In the genomic region with DNA sequence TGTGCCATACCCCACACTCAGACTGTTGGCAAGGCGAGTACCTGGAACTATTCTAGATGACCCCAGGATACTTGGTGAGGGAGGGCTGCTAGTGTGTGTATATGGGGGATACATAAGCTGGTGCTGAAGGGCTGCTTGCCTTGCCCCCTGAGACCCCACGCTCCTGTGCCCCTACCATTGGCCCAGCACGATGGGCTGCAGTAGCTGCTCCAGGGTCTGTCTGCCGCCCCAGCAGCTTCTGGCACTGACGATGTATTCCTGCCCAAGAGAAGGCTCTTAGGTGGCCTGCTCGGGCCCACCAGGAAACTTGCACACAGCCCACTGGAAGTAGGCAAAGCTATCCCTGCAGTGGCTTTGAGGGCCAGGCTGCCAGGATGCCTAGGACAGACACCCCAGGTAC, we compare ENCODE assay signal across 10 cellular contexts. TPM values are rescaled to one million over a fixed set of nuclear protein-coding genes. Genes with fewer than 3 reads are reported as not detected.
DNase-seq lines count a peak whose midpoint lies in the region; ATAC-seq, FAIRE-seq and TF ChIP-seq lines count a peak whose summit lies in the region.
"Not testable (repeated sequence)": the region's sequence is repeated elsewhere in the genome, so short reads cannot be mapped to it uniquely, and the experiment has no call there.
"Had no signal": no experiment of that assay in that cellular context is flagged by ENCODE, and none has a peak within 500 bp of the region (broad histone marks: within the 10 kb centered on the region; RNA-seq: fewer than 3 reads in every experiment).

No MANE protein-coding gene starts in this region.

- H3K4me1 ChIP-seq in PC-9 (replicated peaks; ENCODE audit: insufficient read depth); left ventricle myocardium inferior; kidney (ENCODE audit: control insufficient read depth in 1 of 2, insufficient read depth in 1 of 2, low read depth in 1 of 2, low read length in 2 of 2); upper lobe of right lung: not testable (repeated sequence)

- not testable (repeated sequence) for H3K27ac ChIP-seq in PC-9; left ventricle myocardium inferior (replicated peaks); kidney (ENCODE audit: low read depth in 2 of 2, low read length in 2 of 2); upper lobe of right lung

- CTCF ChIA-PET in PC-9 (lab: Charles Lee) = not testable (repeated sequence)

- POLR2A ChIA-PET in PC-9 (lab: Charles Lee; ENCODE audit: unreplicated experiment) = not testable (repeated sequence)

- H3K79me2 ChIP-seq in PC-9 (ENCODE audit: low read depth) = not testable (repeated sequence)

- BruUV-seq in PC-9 (replicated peaks; lab: Mats Ljungman, UMichigan) = TSS peak; percentile 14

- H3K9me3 ChIP-seq in PC-9 (ENCODE audit: insufficient read depth, low read depth); left ventricle myocardium inferior (replicated peaks); kidney (ENCODE audit: control insufficient read depth in 1 of 2, low read length in 2 of 2); upper lobe of right lung: not testable (repeated sequence)

- H3K36me3 ChIP-seq in PC-9 (ENCODE audit: low read depth); left ventricle myocardium inferior; kidney (ENCODE audit: control insufficient read depth in 1 of 2, insufficient read depth in 2 of 2, low read length in 2 of 2); upper lobe of right lung: not testable (repeated sequence)

- not testable (repeated sequence) for FAIRE-seq in kidney (lab: Jason Lieb, UNC)

- H4K20me1 ChIP-seq in PC-9 (ENCODE audit: insufficient read depth) = not testable (repeated sequence)

- H3F3A ChIP-seq in PC-9 (ENCODE audit: insufficient read depth, low read depth) = not testable (repeated sequence)

- not testable (repeated sequence) for H3K4me2 ChIP-seq in PC-9

- not testable (repeated sequence) for ATAC-seq in upper lobe of right lung

- H3K9me2 ChIP-seq in PC-9 (ENCODE audit: insufficient read depth) = not testable (repeated sequence)

- H3K27me3 ChIP-seq in PC-9 (ENCODE audit: insufficient read depth, low read depth); left ventricle myocardium inferior (ENCODE audit: low read depth); upper lobe of right lung: not testable (repeated sequence)

- not testable (repeated sequence) for DNase-seq in PC-9, left ventricle myocardium inferior
- peak; percentile 10 for DNase-seq in ecto neural progenitor cell (ENCODE audit: low spot score)
- DNase-seq in kidney = peak; percentile 29
- peak; percentile 45 for DNase-seq in mesenteric fat pad (ENCODE audit: low spot score)
- peak; percentile 20 for DNase-seq in upper lobe of right lung

- intact Hi-C loops in PC-9 (cut with micrococcal nuclease; ENCODE audit: unreplicated experiment); left ventricle myocardium inferior (cut with micrococcal nuclease); kidney (cut with DNase I): not testable (repeated sequence)
- intact Hi-C loops in upper lobe of right lung (cut with DNase I) = loop anchor here (10.0 kb wide), 1 partner anchor 89 kb away; the partner anchor contains the start of gene ADRA2B

- not testable (repeated sequence) for H3K4me3 ChIP-seq in PC-9; kidney (ENCODE audit: low read length in 2 of 2); upper lobe of right lung
- peak overlapping the region; percentile 32 for H3K4me3 ChIP-seq in left ventricle myocardium inferior

- TF ChIP-seq CTCF in PC-9 (conservative IDR thresholded peaks at IDR 0.05); left ventricle myocardium inferior (IDR thresholded peaks at IDR 0.05; ENCODE audit: borderline replicate concordance); kidney (IDR thresholded peaks at IDR 0.05; ENCODE audit: borderline replicate concordance, extremely low read depth, insufficient read depth); upper lobe of right lung (IDR thresholded peaks at IDR 0.05): not testable (repeated sequence)

- H3K9ac ChIP-seq in kidney (ENCODE audit: low read length in 2 of 2) = not testable (repeated sequence)

- H2AFZ ChIP-seq in PC-9 = not testable (repeated sequence)

RNA-seq across cellular contexts. Expression of gene GPAT2, which starts 9.0 kb away (rescaled TPM):
- 9.1 and 11.0 TPM in 2 replicates for total RNA-seq in PC-9 (2021)
- 5.3 TPM for total RNA-seq in left ventricle myocardium inferior
- 2.7 TPM for total RNA-seq in kidney
- polyA plus RNA-seq in kidney (ENCODE audit: insufficient read depth, low read depth, low replicate concordance) = 1.1 TPM
- 9.0 TPM for total RNA-seq in mesenteric fat pad
- 3.2 TPM for total RNA-seq in upper lobe of right lung
- total RNA-seq: A673, Daoy, G401, GM12878 had no signal

RNA-seq across cellular contexts. Expression of gene ANKRD36C, which starts 34.1 kb away (rescaled TPM):
- total RNA-seq in PC-9 (2021) (25.8 and 28.3 TPM in 2 replicates), left ventricle myocardium inferior (6.8 TPM), kidney (26.2 TPM), mesenteric fat pad (23.6 TPM), upper lobe of right lung (24.3 TPM)
- polyA plus RNA-seq in kidney (ENCODE audit: insufficient read depth, low read depth, low replicate concordance) = 0.15 TPM
